ENCODE assay signal across 9 cellular contexts in the genomic region with DNA sequence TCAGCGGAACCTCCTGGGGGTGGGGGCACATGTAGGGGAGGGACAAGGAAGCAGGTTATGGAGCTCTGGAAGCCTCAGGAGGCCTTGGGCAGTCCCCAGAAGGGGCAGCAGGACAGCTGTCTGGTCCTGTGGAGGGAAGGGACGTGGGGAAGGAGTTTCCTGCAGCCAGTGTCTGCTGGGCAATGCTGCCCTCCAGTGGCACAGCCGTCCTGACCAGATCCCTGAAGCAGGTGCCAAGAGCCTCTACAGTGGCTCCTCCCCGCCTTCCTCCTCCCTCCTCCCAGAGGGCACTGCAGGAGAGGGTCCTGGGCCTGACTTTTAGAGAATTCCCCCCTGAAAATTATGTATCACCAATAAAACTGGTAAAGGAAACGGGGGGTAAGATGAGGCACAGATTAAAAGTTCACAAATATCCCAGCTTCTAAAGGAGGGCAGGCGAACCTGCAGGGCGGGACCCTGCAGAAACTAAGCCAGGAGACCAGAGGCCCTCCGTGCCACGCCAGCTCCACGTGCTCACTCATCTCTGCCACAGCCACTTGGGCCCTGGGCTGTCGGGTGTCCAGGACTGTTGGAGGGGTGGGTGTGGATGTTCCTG.
DNase-seq lines count a peak whose midpoint lies in the region; ATAC-seq and TF ChIP-seq lines count a peak whose summit lies in the region.
"Had no signal": no experiment of that assay in that cellular context is flagged by ENCODE, and none has a peak within 500 bp of the region (broad histone marks: within the 10 kb centered on the region; RNA-seq: fewer than 3 reads in every experiment).

No MANE protein-coding gene starts in this region.

- H3K4me1 Mint-ChIP-seq in activated T-helper 2 cell treated with anti-CD3 and anti-CD28 coated beads, Interferon-gamma antibody, Interleukin-2, Interleukin-4, amounts not matched to agents 10 μg/mL and 5 μg/mL and 100 μg/mL, durations not matched to agents 14 hours and 24 hours and 36 hours (ENCODE audit: low read depth) = no peaks in the 10 kb centered on the region

- peaks cover 3 to 36% (median 14%) of the 10 kb centered on the region in 4 donors for H3K36me3 ChIP-seq in liver (ENCODE audit: control insufficient read depth in 4 of 4, insufficient read depth in 3 of 4, low read depth in 1 of 4, low read length in 3 of 4)
- H3K36me3 ChIP-seq: uterus had no signal

- H3K9me3 ChIP-seq in liver (ENCODE audit: control insufficient read depth in 4 of 4, low read length in 3 of 4) = no peaks in the 10 kb centered on the region
- H3K9me3 ChIP-seq: uterus had no signal

- no peaks in the 10 kb centered on the region for H3K27me3 ChIP-seq in liver (ENCODE audit: control insufficient read depth in 4 of 4, insufficient read depth in 4 of 4, low read length in 3 of 4)
- H3K27me3 ChIP-seq: uterus had no signal

- DNase-seq in stimulated activated CD4-positive, alpha-beta T cell treated with anti-CD3 and anti-CD28 coated beads, Interleukin-15, amount 100 ng/mL, for 24 hours = peak; percentile 30
- no peak for DNase-seq in stimulated activated CD4-positive, alpha-beta T cell treated with anti-CD3 and anti-CD28 coated beads, Interleukin-2, amount 100 ng/mL, for 48 hours
- DNase-seq in NCI-H510A (lab: John Stamatoyannopoulos, UW) (peak; percentile 45), cerebellum (ENCODE audit: low spot score) (peak; percentile 41)
- no peak for DNase-seq in activated T-helper 2 cell treated with anti-CD3 and anti-CD28 coated beads, Interferon-gamma antibody, Interleukin-2, Interleukin-4, amounts not matched to agents 10 μg/mL and 5 μg/mL and 100 μg/mL, durations not matched to agents 14 hours and 24 hours and 36 hours (ENCODE audit: low spot score)

- intact Hi-C loops in activated T-helper 2 cell treated with anti-CD3 and anti-CD28 coated beads, Interferon-gamma antibody, Interleukin-2, Interleukin-4, amounts not matched to agents 10 μg/mL and 5 μg/mL and 100 μg/mL, durations not matched to agents 14 hours and 24 hours and 36 hours (cut with micrococcal nuclease) = no loop called here

- no peak overlapping the region for H3K4me3 Mint-ChIP-seq in activated T-helper 2 cell treated with anti-CD3 and anti-CD28 coated beads, Interferon-gamma antibody, Interleukin-2, Interleukin-4, amounts not matched to agents 10 μg/mL and 5 μg/mL and 100 μg/mL, durations not matched to agents 14 hours and 24 hours and 36 hours (ENCODE audit: low read depth)

- H3K9me3 Mint-ChIP-seq in activated T-helper 2 cell treated with anti-CD3 and anti-CD28 coated beads, Interferon-gamma antibody, Interleukin-2, Interleukin-4, amounts not matched to agents 10 μg/mL and 5 μg/mL and 100 μg/mL, durations not matched to agents 14 hours and 24 hours and 36 hours = no peaks in the 10 kb centered on the region

- H3K4me3 ChIP-seq in liver (ENCODE audit: low read depth in 1 of 3, low read length in 3 of 3) = no peak overlapping the region
- H3K4me3 ChIP-seq: uterus had no signal

- H3K27ac ChIP-seq in liver (ENCODE audit: low read depth in 1 of 2, low read length in 2 of 2) = no peak overlapping the region
- H3K27ac ChIP-seq: uterus had no signal

- H3K36me3 Mint-ChIP-seq in activated T-helper 2 cell treated with anti-CD3 and anti-CD28 coated beads, Interferon-gamma antibody, Interleukin-2, Interleukin-4, amounts not matched to agents 10 μg/mL and 5 μg/mL and 100 μg/mL, durations not matched to agents 14 hours and 24 hours and 36 hours (ENCODE audit: low read depth) = peaks cover 16% of the 10 kb centered on the region

- H3K27me3 Mint-ChIP-seq in activated T-helper 2 cell treated with anti-CD3 and anti-CD28 coated beads, Interferon-gamma antibody, Interleukin-2, Interleukin-4, amounts not matched to agents 10 μg/mL and 5 μg/mL and 100 μg/mL, durations not matched to agents 14 hours and 24 hours and 36 hours (ENCODE audit: low read depth) = no peaks in the 10 kb centered on the region

- no peak overlapping the region for H3K9ac ChIP-seq in liver (ENCODE audit: low read depth in 1 of 2, low read length in 2 of 2)

- TF ChIP-seq RAD21 in liver (IDR thresholded peaks at IDR 0.05) = peak in 1 of 2 donors; percentile 63

- peak; percentile 5 for TF ChIP-seq CTCF in liver (IDR thresholded peaks at IDR 0.05; ENCODE audit: low read depth, low read length, missing input control)

- no peak overlapping the region for H3K27ac Mint-ChIP-seq in activated T-helper 2 cell treated with anti-CD3 and anti-CD28 coated beads, Interferon-gamma antibody, Interleukin-2, Interleukin-4, amounts not matched to agents 10 μg/mL and 5 μg/mL and 100 μg/mL, durations not matched to agents 14 hours and 24 hours and 36 hours

- ATAC-seq in HG02938 (IDR thresholded peaks at IDR 0.05; ENCODE audit: unreplicated experiment) (no peak), GM21528 (IDR thresholded peaks at IDR 0.05; ENCODE audit: low FRiP score, unreplicated experiment) (no peak)

- 74% methylated on average over 11 of the region's 11 CpGs for WGBS in liver

- peaks cover 1 to 4% (median 2%) of the 10 kb centered on the region in 4 donors for H3K4me1 ChIP-seq in liver (ENCODE audit: control insufficient read depth in 4 of 4, insufficient read depth in 4 of 4, low read length in 3 of 4)
- H3K4me1 ChIP-seq: uterus had no signal

TF ChIP-seq in liver, 16 proteins besides CTCF, POLR2A, EP300 and RAD21:
- TF ChIP-seq TAF1 (conservative IDR thresholded peaks at IDR 0.05) (no peak), NR2F2 (IDR thresholded peaks at IDR 0.05) (no peak), FOXA1 (IDR thresholded peaks at IDR 0.05) (no peak), YY1 (IDR thresholded peaks at IDR 0.05) (no peak), RXRA (IDR thresholded peaks at IDR 0.05) (no peak), HNF4G (IDR thresholded peaks at IDR 0.05) (no peak), FOXA2 (IDR thresholded peaks at IDR 0.05) (no peak), MAX (IDR thresholded peaks at IDR 0.05) (no peak), EGR1 (IDR thresholded peaks at IDR 0.05; ENCODE audit: low read depth in 2 of 2) (no peak)

Comparison
In these comparisons a context has a peak if more than half of its experiments do, and no peak if none do; other contexts are left out.
1. DNase-seq: peak in stimulated activated CD4-positive, alpha-beta T cell treated with anti-CD3 and anti-CD28 coated beads, Interleukin-15, amount 100 ng/mL, for 24 hours (single experiment), NCI-H510A (single experiment) and cerebellum (single experiment); none in stimulated activated CD4-positive, alpha-beta T cell treated with anti-CD3 and anti-CD28 coated beads, Interleukin-2, amount 100 ng/mL, for 48 hours (0 of 2) and activated T-helper 2 cell treated with anti-CD3 and anti-CD28 coated beads, Interferon-gamma antibody, Interleukin-2, Interleukin-4, amounts not matched to agents 10 μg/mL and 5 μg/mL and 100 μg/mL, durations not matched to agents 14 hours and 24 hours and 36 hours (single experiment).